In the genomic region with DNA sequence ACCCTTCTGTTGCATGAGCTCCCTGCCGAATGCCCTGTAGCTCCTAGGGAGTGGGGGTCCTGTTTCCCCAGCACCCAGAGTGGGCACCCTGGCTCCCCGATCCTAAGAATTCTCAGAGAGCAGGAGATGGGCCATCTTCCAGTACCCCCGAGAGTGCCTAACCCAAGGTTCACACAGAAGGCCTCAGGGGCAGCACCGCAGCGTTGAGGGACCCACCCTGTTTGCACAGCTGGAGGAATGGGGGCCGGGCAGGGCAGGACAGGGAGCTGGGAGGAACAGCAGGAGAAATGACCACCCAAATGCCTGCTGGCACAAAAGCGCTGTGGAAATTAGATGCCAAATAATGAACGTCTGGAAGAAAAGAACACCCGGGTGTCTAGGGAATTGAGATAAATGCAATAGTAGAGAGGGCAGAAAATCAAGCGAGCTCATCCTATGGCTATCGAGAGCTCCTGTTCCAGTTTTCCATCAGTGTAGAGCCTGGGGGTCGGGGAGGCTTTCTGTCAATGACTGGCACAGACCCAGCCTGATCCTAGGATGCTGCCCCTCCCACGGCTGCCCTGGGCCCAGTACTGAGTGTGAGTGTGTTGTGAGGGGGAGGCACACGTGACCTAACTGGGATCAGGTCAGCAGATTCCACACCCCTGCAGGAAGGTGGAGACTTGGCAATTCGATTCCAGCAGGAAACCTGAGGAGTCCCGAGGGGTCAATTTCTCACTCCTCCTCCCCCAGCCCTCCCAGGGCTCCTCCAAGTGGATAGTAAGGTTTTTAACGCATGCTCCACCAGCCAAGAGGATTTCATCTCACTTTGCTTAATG, we compare ENCODE assay signal across 16 cellular contexts. TPM values are rescaled to one million over a fixed set of nuclear protein-coding genes. Genes with fewer than 3 reads are reported as not detected.
A peak's percentile ranks its signal among the peaks of the same experiment; 100 is the strongest.
DNase-seq lines count a peak whose midpoint lies in the region; ATAC-seq and TF ChIP-seq lines count a peak whose summit lies in the region.
"Had no signal": no experiment of that assay in that cellular context is flagged by ENCODE, and none has a peak within 500 bp of the region (broad histone marks: within the 10 kb centered on the region; RNA-seq: fewer than 3 reads in every experiment).

No MANE protein-coding gene starts in this region.

- no peak overlapping the region for H3K9ac ChIP-seq in H9 (ENCODE audit: extremely low read depth, insufficient read length, low read length)

- H3K9me3 ChIP-seq in H9 (ENCODE audit: control insufficient read depth, low read depth, low read length) = peaks cover 33% of the 10 kb centered on the region
- H3K9me3 ChIP-seq: SJSA1 had no signal

- no peak overlapping the region for H3K4me2 ChIP-seq in H9 (ENCODE audit: insufficient read depth, insufficient read length, low read length)

- H3K79me2 ChIP-seq in H9 (ENCODE audit: insufficient read depth, low read length) = no peaks in the 10 kb centered on the region

- DNase-seq in DMS 273 treated with DMSO at 0.1 percent for 48 hours (lab: John Stamatoyannopoulos, UW) (peak; percentile 52), NCI-H2107 treated with DMSO at 0.1 percent for 48 hours (lab: John Stamatoyannopoulos, UW; ENCODE audit: unreplicated experiment) (peak; percentile 16), omental fat pad (ENCODE audit: low spot score) (no peak), NCI-H146 treated with DMSO at 0.1 percent for 48 hours (lab: John Stamatoyannopoulos, UW; ENCODE audit: unreplicated experiment) (no peak), H9 (no peak)
- DNase-seq: activated CD4-positive, CD25-positive, alpha-beta regulatory T cell; cerebellar nuclear complex; islet precursor cell; Karpas-422; NCI-H446 treated with DMSO at 0.1 percent for 48 hours had no signal

- no peak overlapping the region for H4K5ac ChIP-seq in H9 (ENCODE audit: insufficient read length, low read depth, low read length)

- H4K20me1 ChIP-seq in H9 (ENCODE audit: control insufficient read depth, insufficient read depth, insufficient read length) = no peaks in the 10 kb centered on the region

- intact Hi-C loops in dendritic cell treated with granulocyte-macrophage colony-stimulating factor and Interleukin-4, amounts not matched to agents 40 ng/mL and 50 ng/mL, for 4 days (cut with micrococcal nuclease) = no loop called here

- H3K27me3 Mint-ChIP-seq in dendritic cell treated with granulocyte-macrophage colony-stimulating factor and Interleukin-4, amounts not matched to agents 40 ng/mL and 50 ng/mL, for 4 days = no peaks in the 10 kb centered on the region
- H3K27me3 Mint-ChIP-seq in H9 (ENCODE audit: low read depth) = no peaks in the 10 kb centered on the region
- H3K27me3 Mint-ChIP-seq: activated T-helper 17 cell treated with anti-CD3 and anti-CD28 coated beads, Interleukin-2, amount 50 U/mL, for 72 hours had no signal

- TF ChIP-seq CTCF in omental fat pad (IDR thresholded peaks at IDR 0.05) (no peak), H9 (conservative IDR thresholded peaks at IDR 0.05) (no peak)

- no peak overlapping the region for H3K4ac ChIP-seq in H9 (ENCODE audit: low read depth, low read length)

- H3K23ac ChIP-seq in H9 (ENCODE audit: insufficient read length, low read depth, low read length) = no peak overlapping the region

- H3K4me1 ChIP-seq in H9 (ENCODE audit: insufficient read depth, low read length) = no peaks in the 10 kb centered on the region; the same call in 1 of the 2 replicates

- no peak overlapping the region for H2BK20ac ChIP-seq in H9 (ENCODE audit: low read depth, low read length, poor library complexity, severe bottlenecking)

- H3K27ac ChIP-seq in H9 (ENCODE audit: insufficient read length, low read depth, low read length) = no peak overlapping the region
- H3K27ac ChIP-seq: SJSA1 had no signal

- H3K23me2 ChIP-seq in H9 (ENCODE audit: insufficient read length, low read depth, low read length, poor library complexity, severe bottlenecking) = no peaks in the 10 kb centered on the region

- peaks cover 59% of the 10 kb centered on the region for H3K36me3 Mint-ChIP-seq in dendritic cell treated with granulocyte-macrophage colony-stimulating factor and Interleukin-4, amounts not matched to agents 40 ng/mL and 50 ng/mL, for 4 days (ENCODE audit: low read depth)
- peaks cover 6 to 26% (median 10%) of the 10 kb centered on the region in 3 experiments for H3K36me3 Mint-ChIP-seq in H9 (ENCODE audit: insufficient read depth in 1 of 3, low read depth in 3 of 3)

- no peaks in the 10 kb centered on the region for H3K9me3 Mint-ChIP-seq in dendritic cell treated with granulocyte-macrophage colony-stimulating factor and Interleukin-4, amounts not matched to agents 40 ng/mL and 50 ng/mL, for 4 days
- peaks cover 66 to 67% of the 10 kb centered on the region in 2 experiments for H3K9me3 Mint-ChIP-seq in H9
- H3K9me3 Mint-ChIP-seq: activated T-helper 17 cell treated with anti-CD3 and anti-CD28 coated beads, Interleukin-2, amount 50 U/mL, for 72 hours had no signal

- no peak overlapping the region for H2AK5ac ChIP-seq in H9 (ENCODE audit: insufficient read length, low read length)

- H3K79me1 ChIP-seq in H9 (ENCODE audit: insufficient read depth, low read depth, low read length, poor library complexity, severe bottlenecking) = no peaks in the 10 kb centered on the region

- H3K4me3 Mint-ChIP-seq in dendritic cell treated with granulocyte-macrophage colony-stimulating factor and Interleukin-4, amounts not matched to agents 40 ng/mL and 50 ng/mL, for 4 days = no peak overlapping the region
- H3K4me3 Mint-ChIP-seq in H9 = no peak overlapping the region; a peak in 1 of 5 replicates
- H3K4me3 Mint-ChIP-seq: activated T-helper 17 cell treated with anti-CD3 and anti-CD28 coated beads, Interleukin-2, amount 50 U/mL, for 72 hours; neural crest cell had no signal

- H3K18ac ChIP-seq in H9 (ENCODE audit: insufficient read length, low read depth, low read length) = no peak overlapping the region

- H3T11ph ChIP-seq in H9 (ENCODE audit: low read length) = no peak overlapping the region

- H2AFZ ChIP-seq in H9 (ENCODE audit: low read length) = no peak overlapping the region

- H4K8ac ChIP-seq in H9 (replicated peaks; ENCODE audit: insufficient read length, low read depth, low read length) = no peak overlapping the region

- peaks cover 29% of the 10 kb centered on the region for H3K4me1 Mint-ChIP-seq in dendritic cell treated with granulocyte-macrophage colony-stimulating factor and Interleukin-4, amounts not matched to agents 40 ng/mL and 50 ng/mL, for 4 days (ENCODE audit: low read depth)
- peaks cover 0 to 17% of the 10 kb centered on the region in 2 experiments; a peak in 2 of 4 replicates for H3K4me1 Mint-ChIP-seq in H9
- H3K4me1 Mint-ChIP-seq: neural crest cell had no signal

- no peak overlapping the region for H2BK5ac ChIP-seq in H9 (ENCODE audit: insufficient read length, low read length)

- H2BK15ac ChIP-seq in H9 (ENCODE audit: low read depth, low read length) = no peak overlapping the region

- no CpG with 5 or more reads among the region's 17 CpGs for WGBS in H9 (ENCODE audit: extremely low coverage, insufficient read length, low lambda C conversion rate)

- no peak overlapping the region for H2BK12ac ChIP-seq in H9 (ENCODE audit: insufficient read length, low read depth, low read length)

- H4K91ac ChIP-seq in H9 (ENCODE audit: insufficient read length, low read depth, low read length) = no peak overlapping the region

- H3K14ac ChIP-seq in H9 (ENCODE audit: insufficient read depth, low read length) = no peak overlapping the region

- ATAC-seq in omental fat pad (ENCODE audit: low FRiP score) (peak; percentile 76), HG03565 (IDR thresholded peaks at IDR 0.05; ENCODE audit: unreplicated experiment) (no peak), HG03442 (IDR thresholded peaks at IDR 0.05; ENCODE audit: unreplicated experiment) (no peak)
- ATAC-seq: activated T-helper 17 cell treated with anti-CD3 and anti-CD28 coated beads, Interleukin-2, amount 50 U/mL, for 72 hours had no signal

- peak overlapping the region; percentile 17 for H3K27ac Mint-ChIP-seq in dendritic cell treated with granulocyte-macrophage colony-stimulating factor and Interleukin-4, amounts not matched to agents 40 ng/mL and 50 ng/mL, for 4 days
- peak overlapping the region in 1 of 3 experiments; percentile 35; a peak in 1 of 7 replicates for H3K27ac Mint-ChIP-seq in H9
- H3K27ac Mint-ChIP-seq: activated T-helper 17 cell treated with anti-CD3 and anti-CD28 coated beads, Interleukin-2, amount 50 U/mL, for 72 hours had no signal

- H3K56ac ChIP-seq in H9 (ENCODE audit: insufficient read length, low read depth, low read length) = no peak overlapping the region

- H2BK120ac ChIP-seq in H9 (ENCODE audit: low read depth, low read length, poor library complexity, severe bottlenecking) = no peak overlapping the region

- no peaks in the 10 kb centered on the region for H3K27me3 ChIP-seq in H9 (ENCODE audit: insufficient read depth, low read length)
- H3K27me3 ChIP-seq: SJSA1 had no signal

RNA-seq across cellular contexts. Expression of gene SEPTIN6, which starts 25.6 kb away (rescaled TPM):
- total RNA-seq in omental fat pad (10 to 100 TPM; 13.9 to 19.2 (median 17.8) TPM), H9 (2021) (22.9 and 23.1 TPM in 2 replicates)

Comparison
In these comparisons a context has a peak if more than half of its experiments do, and no peak if none do; other contexts are left out.
1. DNase-seq: peak in DMS 273 treated with DMSO at 0.1 percent for 48 hours (single experiment) and NCI-H2107 treated with DMSO at 0.1 percent for 48 hours (single experiment); none in omental fat pad (single experiment), NCI-H146 treated with DMSO at 0.1 percent for 48 hours (single experiment) and H9 (single experiment).